ENCODE assay signal across 8 cellular contexts in the genomic region with DNA sequence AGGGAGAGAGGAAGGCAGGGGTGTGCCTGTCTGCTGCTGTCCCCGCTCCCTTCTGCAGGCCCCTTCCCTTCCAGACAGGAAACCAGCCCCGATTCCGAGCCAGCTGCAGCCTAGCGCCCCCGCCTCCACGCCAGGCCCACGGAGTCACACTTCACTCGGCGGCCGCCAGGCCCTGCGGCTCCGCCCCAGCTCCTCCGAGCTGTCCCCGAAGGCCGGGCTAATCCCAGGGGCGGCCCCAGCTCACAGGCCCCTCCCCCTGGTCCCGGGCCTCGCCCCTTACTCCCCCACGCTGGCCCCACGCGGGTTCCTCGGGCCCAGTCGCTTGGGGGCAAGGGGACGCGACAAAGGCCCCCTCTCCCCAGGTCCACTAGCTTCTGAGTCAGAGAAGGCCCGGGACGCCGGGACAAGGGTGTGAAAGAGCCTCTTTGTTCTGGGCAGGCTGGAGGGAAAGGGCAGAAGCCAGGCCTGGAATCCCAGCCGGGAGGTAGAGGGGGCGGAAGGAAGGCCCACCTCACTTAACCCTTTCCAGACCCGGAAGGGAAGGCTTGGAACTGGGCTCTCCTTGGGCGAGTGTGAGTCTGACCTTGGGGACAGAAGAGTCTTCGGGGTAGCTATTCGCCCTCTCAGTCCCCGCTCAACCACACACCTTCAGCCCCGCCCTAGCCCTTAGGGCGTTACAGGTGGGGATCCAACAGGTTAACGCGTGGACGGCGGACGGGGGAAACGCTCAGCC. TPM values are rescaled to one million over a fixed set of nuclear protein-coding genes. Genes with fewer than 3 reads are reported as not detected.
A peak's percentile ranks its signal among the peaks of the same experiment; 100 is the strongest.
DNase-seq lines count a peak whose midpoint lies in the region; ATAC-seq, FAIRE-seq and TF ChIP-seq lines count a peak whose summit lies in the region.

No MANE protein-coding gene starts in this region.

- H3K27ac Mint-ChIP-seq in HFFc6 = peak overlapping the region; percentile 74

- H3K36me3 Mint-ChIP-seq in HFFc6 (ENCODE audit: low read depth) = no peaks in the 10 kb centered on the region

- POLR2A ChIA-PET in A549 (lab: Yijun Ruan, JAX) = interaction anchor here (0.5 to 2.5 kb wide), 11 partner anchors 8 to 92 kb away, joined by 3 to 23 read pairs (median 5); a partner anchor contains a TSS

- peak overlapping the region; percentile 93 for H3K4me2 ChIP-seq in A549

- TF ChIP-seq CTCF in A549 (IDR thresholded peaks at IDR 0.05) (no peak), GM12874 (IDR thresholded peaks at IDR 0.05; ENCODE audit: insufficient read depth, low read depth, low read length) (0 out of 2 replicates have a peak, but pooled peaks have one; percentile 36), HFFc6 (IDR thresholded peaks at IDR 0.05) (peak; percentile 59)

- TF ChIP-seq POLR2A in A549 (IDR thresholded peaks at IDR 0.05; ENCODE audit: low read length) = peak; percentile 94

- no peaks in the 10 kb centered on the region for H3K9me3 Mint-ChIP-seq in HFFc6

- WGBS in A549 (ENCODE audit: missing lambda C conversion rate) = 33% methylated on average over 30 of the region's 43 CpGs

- no peak for FAIRE-seq in A549 (lab: Jason Lieb, UNC)

- peaks cover 48% of the 10 kb centered on the region for H3K4me1 Mint-ChIP-seq in HFFc6 (ENCODE audit: low read depth)

- peaks cover 34% of the 10 kb centered on the region for H3K4me1 ChIP-seq in A549

- H3K4me3 ChIP-seq in A549 (peak overlapping the region; percentile 53), skin epidermis (peak overlapping the region; percentile 35 to 61 (median 48))

- H3K27me3 Mint-ChIP-seq in HFFc6 (ENCODE audit: insufficient read depth) = no peaks in the 10 kb centered on the region; the same call in 1 of the 2 replicates

- peak; percentile 85 to 100 for DNase-seq in A549 (ENCODE audit: low read depth in 1 of 2, low spot score in 1 of 2)
- DNase-seq in HFFc6 = peak; percentile 67
- DNase-seq in MV-4-11 (lab: John Stamatoyannopoulos, UW) = peak; percentile 72
- peak; percentile 42 to 54 for DNase-seq in SW 1271 (lab: John Stamatoyannopoulos, UW)
- peak; percentile 19 for DNase-seq in central memory CD4-positive, alpha-beta T cell
- peak; percentile 68 for DNase-seq in iris pigment epithelial cell (ENCODE audit: low read depth)

- H3K4me3 Mint-ChIP-seq in HFFc6 = peak overlapping the region; percentile 95

- CTCF ChIA-PET in A549 (lab: Yijun Ruan, JAX) = interaction anchor here (0.9 to 2.6 kb wide), 14 partner anchors 8 to 191 kb away, joined by 3 to 9 read pairs (median 4); a partner anchor contains a TSS

- TF ChIP-seq EP300 in A549 (IDR thresholded peaks at IDR 0.05) = no peak

- ATAC-seq in A549 = peak; percentile 96 to 99

- no peak for TF ChIP-seq RAD21 in A549 (conservative IDR thresholded peaks at IDR 0.05 in 1 of 2, IDR thresholded peaks at IDR 0.05 in 1 of 2)

- H3K27ac ChIP-seq in A549 (peak overlapping the region; percentile 86 to 89), skin epidermis (peak overlapping the region; percentile 44 to 94 (median 83))

- no peaks in the 10 kb centered on the region for H3K9me3 ChIP-seq in A549

TF ChIP-seq in A549, 52 proteins besides CTCF, POLR2A, EP300 and RAD21:
- TF ChIP-seq, protein P1, sequence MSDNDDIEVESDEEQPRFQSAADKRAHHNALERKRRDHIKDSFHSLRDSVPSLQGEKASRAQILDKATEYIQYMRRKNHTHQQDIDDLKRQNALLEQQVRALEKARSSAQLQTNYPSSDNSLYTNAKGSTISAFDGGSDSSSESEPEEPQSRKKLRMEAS (IDR thresholded peaks at IDR 0.05) = peak; percentile 70; the same call in 1 of the 2 replicates
- TF ChIP-seq, protein P2, sequence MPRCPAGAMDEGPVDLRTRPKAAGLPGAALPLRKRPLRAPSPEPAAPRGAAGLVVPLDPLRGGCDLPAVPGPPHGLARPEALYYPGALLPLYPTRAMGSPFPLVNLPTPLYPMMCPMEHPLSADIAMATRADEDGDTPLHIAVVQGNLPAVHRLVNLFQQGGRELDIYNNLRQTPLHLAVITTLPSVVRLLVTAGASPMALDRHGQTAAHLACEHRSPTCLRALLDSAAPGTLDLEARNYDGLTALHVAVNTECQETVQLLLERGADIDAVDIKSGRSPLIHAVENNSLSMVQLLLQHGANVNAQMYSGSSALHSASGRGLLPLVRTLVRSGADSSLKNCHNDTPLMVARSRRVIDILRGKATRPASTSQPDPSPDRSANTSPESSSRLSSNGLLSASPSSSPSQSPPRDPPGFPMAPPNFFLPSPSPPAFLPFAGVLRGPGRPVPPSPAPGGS (IDR thresholded peaks at IDR 0.05) = peak; percentile 86
- peak; percentile 82; the same call in 1 of the 2 replicates for TF ChIP-seq MYC (IDR thresholded peaks at IDR 0.05; ENCODE audit: borderline replicate concordance, low read length)
- TF ChIP-seq SREBF2 (IDR thresholded peaks at IDR 0.05) = no peak
- no peak for TF ChIP-seq FOSL2 (IDR thresholded peaks at IDR 0.05)
- TF ChIP-seq FOSL2 (CRISPR knock-in tag; IDR thresholded peaks at IDR 0.05) = no peak
- TF ChIP-seq PHF8 (IDR thresholded peaks at IDR 0.05; ENCODE audit: borderline replicate concordance, low read depth) = peak; percentile 78; the same call in 1 of the 2 replicates
- TF ChIP-seq JUN (IDR thresholded peaks at IDR 0.05) = peak in 1 of 2 experiments; percentile 57; a peak in 1 of 5 replicates
- TF ChIP-seq KDM5A (IDR thresholded peaks at IDR 0.05) = no peak
- TF ChIP-seq, protein P3, sequence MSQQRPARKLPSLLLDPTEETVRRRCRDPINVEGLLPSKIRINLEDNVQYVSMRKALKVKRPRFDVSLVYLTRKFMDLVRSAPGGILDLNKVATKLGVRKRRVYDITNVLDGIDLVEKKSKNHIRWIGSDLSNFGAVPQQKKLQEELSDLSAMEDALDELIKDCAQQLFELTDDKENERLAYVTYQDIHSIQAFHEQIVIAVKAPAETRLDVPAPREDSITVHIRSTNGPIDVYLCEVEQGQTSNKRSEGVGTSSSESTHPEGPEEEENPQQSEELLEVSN (IDR thresholded peaks at IDR 0.05; ENCODE audit: borderline replicate concordance, low read depth) = peak; percentile 83
TF ChIP-seq in A549: peak in this region for 6.

RNA-seq across cellular contexts. Expression of a gene that starts 1.2 kb away (rescaled TPM):
- 15.1 and 15.9 TPM in 2 replicates for polyA plus RNA-seq in A549 (2011; rRNA removed)
- 19.6 and 25.6 TPM in 2 replicates for polyA plus RNA-seq in A549 (2012; cell fraction: cytosol; rRNA removed)
- polyA plus RNA-seq in A549 (2012; cell fraction: nucleus; rRNA removed) = 55.8 and 59.5 TPM in 2 replicates
- polyA plus RNA-seq in A549 (2017; fragmentation: RNase III; extraction: RNeasy Plus Mini Kit Qiagen cat#74134 plus additional on column Dnase treatment) = 15.6 to 21.2 TPM (median 20.1 TPM) in 3 replicates
- 18.9 and 19.5 TPM in 2 replicates for polyA minus RNA-seq in A549 (2011; rRNA and poly(A)+ RNA removed)
- 10 to 100 TPM; 12.7 to 14.8 (median 13.6) TPM for total RNA-seq in HFFc6 (2021; fragmentation: NEBNext Ultra II Directional; extraction: Animal tissue kit (Norgen Biotek cat#: 25700))

RNA-seq across cellular contexts. Expression of a gene that starts 14.3 kb away (rescaled TPM):
- polyA plus RNA-seq in A549 (2011; rRNA removed) (15.5 and 19.9 TPM in 2 replicates), A549 (2017; fragmentation: RNase III; extraction: RNeasy Plus Mini Kit Qiagen cat#74134 plus additional on column Dnase treatment) (66.8 to 74.6 TPM (median 74.3 TPM) in 3 replicates)
- polyA plus RNA-seq in A549 (2012; cell fraction: cytosol; rRNA removed) = 22.8 and 24.3 TPM in 2 replicates
- polyA plus RNA-seq in A549 (2012; cell fraction: nucleus; rRNA removed) = 45.1 and 48.1 TPM in 2 replicates
- polyA minus RNA-seq in A549 (2011; rRNA and poly(A)+ RNA removed) = 11.4 and 15.8 TPM in 2 replicates
- total RNA-seq in HFFc6 (2021; fragmentation: NEBNext Ultra II Directional; extraction: Animal tissue kit (Norgen Biotek cat#: 25700)) = 10 to 100 TPM; 18.4 to 26.9 (median 21.4) TPM

RNA-seq across cellular contexts. Expression of a gene that starts 17.7 kb away (rescaled TPM):
- polyA plus RNA-seq in A549 (2011; rRNA removed) (62.6 and 86.3 TPM in 2 replicates), A549 (2017; fragmentation: RNase III; extraction: RNeasy Plus Mini Kit Qiagen cat#74134 plus additional on column Dnase treatment) (49.1 to 67.0 TPM (median 59.0 TPM) in 3 replicates)
- polyA plus RNA-seq in A549 (2012; cell fraction: cytosol; rRNA removed) = 121 and 139 TPM in 2 replicates
- polyA plus RNA-seq in A549 (2012; cell fraction: nucleus; rRNA removed) = 262 and 283 TPM in 2 replicates
- 51.6 and 62.6 TPM in 2 replicates for polyA minus RNA-seq in A549 (2011; rRNA and poly(A)+ RNA removed)
- total RNA-seq in HFFc6 (2021; fragmentation: NEBNext Ultra II Directional; extraction: Animal tissue kit (Norgen Biotek cat#: 25700)) = 10 to 100 TPM; 51.0 to 73.1 (median 56.7) TPM

RNA-seq across cellular contexts. Expression of a gene that starts 19.0 kb away (rescaled TPM):
- polyA plus RNA-seq in A549 (2011; rRNA removed) = 47.4 and 59.1 TPM in 2 replicates
- 115 and 130 TPM in 2 replicates for polyA plus RNA-seq in A549 (2012; cell fraction: cytosol; rRNA removed)
- 140 and 198 TPM in 2 replicates for polyA plus RNA-seq in A549 (2012; cell fraction: nucleus; rRNA removed)
- polyA plus RNA-seq in A549 (2017; fragmentation: RNase III; extraction: RNeasy Plus Mini Kit Qiagen cat#74134 plus additional on column Dnase treatment) = 59.4 to 68.5 TPM (median 62.5 TPM) in 3 replicates
- polyA minus RNA-seq in A549 (2011; rRNA and poly(A)+ RNA removed) = 120 and 127 TPM in 2 replicates
- 10 to 100 TPM; 30.7 to 37.7 (median 33.4) TPM for total RNA-seq in HFFc6 (2021; fragmentation: NEBNext Ultra II Directional; extraction: Animal tissue kit (Norgen Biotek cat#: 25700))

RNA-seq across cellular contexts. Expression of a gene that starts 19.1 kb away (rescaled TPM):
- polyA plus RNA-seq in A549 (2011; rRNA removed) = 0.88 and 1.6 TPM in 2 replicates
- polyA plus RNA-seq in A549 (2012; cell fraction: cytosol; rRNA removed) = 1.5 and 2.1 TPM in 2 replicates
- 2.6 and 2.8 TPM in 2 replicates for polyA plus RNA-seq in A549 (2012; cell fraction: nucleus; rRNA removed)
- polyA plus RNA-seq in A549 (2017; fragmentation: RNase III; extraction: RNeasy Plus Mini Kit Qiagen cat#74134 plus additional on column Dnase treatment) = 1.9 to 2.4 TPM (median 2.0 TPM) in 3 replicates
- polyA minus RNA-seq in A549 (2011; rRNA and poly(A)+ RNA removed) = 0.87 and 1.4 TPM in 2 replicates
- 1 to 10 TPM in 5 of 6 experiments, under 1 TPM in 1; 0.53 to 2.3 (median 1.4) TPM for total RNA-seq in HFFc6 (2021; fragmentation: NEBNext Ultra II Directional; extraction: Animal tissue kit (Norgen Biotek cat#: 25700))

Comparison
In these comparisons a context has a peak if more than half of its experiments do, and no peak if none do; other contexts are left out.
1. Peak in every context shown above with its lines: DNase-seq, ATAC-seq, H3K4me3 ChIP-seq and H3K27ac ChIP-seq.
2. DNase-seq: peak in every context shown above with its lines; median percentile 92 in A549; 72 in MV-4-11; 68 in iris pigment epithelial cell; 67 in HFFc6; 48 in SW 1271; 19 in central memory CD4-positive, alpha-beta T cell.